ENCODE assay signal across 17 cellular contexts in genomic region chr12:109295764-109296425, GRCh38. TPM values are rescaled to one million over a fixed set of nuclear protein-coding genes. Genes with fewer than 3 reads are reported as not detected.
A peak's percentile ranks its signal among the peaks of the same experiment; 100 is the strongest.
DNase-seq lines count a peak whose midpoint lies in the region; ATAC-seq, FAIRE-seq and TF ChIP-seq lines count a peak whose summit lies in the region.
"Had no signal": no experiment of that assay in that cellular context is flagged by ENCODE, and none has a peak within 500 bp of the region (broad histone marks: within the 10 kb centered on the region; RNA-seq: fewer than 3 reads in every experiment).

No MANE protein-coding gene starts in this region.

- TF ChIP-seq CTCF in bronchial epithelial cell (IDR thresholded peaks at IDR 0.05; ENCODE audit: insufficient read depth, low read length, severe bottlenecking) (no peak), neural progenitor cell (IDR thresholded peaks at IDR 0.05) (no peak)

- H3K4me1 ChIP-seq in neural progenitor cell (peaks cover 16% of the 10 kb centered on the region), aorta (ENCODE audit: control insufficient read depth in 1 of 2, insufficient read depth in 2 of 2, low read length in 2 of 2) (no peaks in the 10 kb centered on the region), right cardiac atrium (ENCODE audit: control insufficient read depth, insufficient read depth, low read length) (no peaks in the 10 kb centered on the region)
- H3K4me1 ChIP-seq: BLaER1, Caco-2 had no signal

- no peak overlapping the region for H3K27ac ChIP-seq in neural progenitor cell
- H3K27ac ChIP-seq in aorta (ENCODE audit: low read depth in 1 of 2, low read length in 2 of 2) = no peak overlapping the region
- H3K27ac ChIP-seq in right cardiac atrium (ENCODE audit: low read length) = no peak overlapping the region
- H3K27ac ChIP-seq: BLaER1, HL-60 had no signal

- no peaks in the 10 kb centered on the region for H4K20me1 ChIP-seq in neural progenitor cell (ENCODE audit: low read depth)
- H4K20me1 ChIP-seq: BLaER1 had no signal

- H3K36me3 ChIP-seq in bronchial epithelial cell (ENCODE audit: control insufficient read depth, insufficient read depth, low read length) (no peaks in the 10 kb centered on the region), neural progenitor cell (no peaks in the 10 kb centered on the region), aorta (ENCODE audit: control insufficient read depth in 1 of 2, insufficient read depth in 2 of 2, low read length in 1 of 2) (no peaks in the 10 kb centered on the region)
- H3K36me3 ChIP-seq: BLaER1 had no signal

- H3K9me3 ChIP-seq in neural progenitor cell (ENCODE audit: low read depth) (no peaks in the 10 kb centered on the region), aorta (ENCODE audit: control insufficient read depth, low read length) (no peaks in the 10 kb centered on the region), right cardiac atrium (ENCODE audit: control insufficient read depth, low read length) (no peaks in the 10 kb centered on the region)
- H3K9me3 ChIP-seq: BLaER1, Caco-2 had no signal

- H3K9me3 Mint-ChIP-seq in activated naive CD4-positive, alpha-beta T cell treated with anti-CD3 and anti-CD28 coated beads, Interleukin-2, amount 10 ng/mL, durations not matched to agents 7 days and 5 days = no peaks in the 10 kb centered on the region
- no peaks in the 10 kb centered on the region for H3K9me3 Mint-ChIP-seq in neural progenitor cell
- H3K9me3 Mint-ChIP-seq: CD8-positive, alpha-beta memory T cell had no signal

- H2AFZ ChIP-seq in neural progenitor cell (replicated peaks) = no peak overlapping the region

- H3K79me2 ChIP-seq in neural progenitor cell (ENCODE audit: low read depth) = no peaks in the 10 kb centered on the region

- peak; percentile 28 for FAIRE-seq in bronchial epithelial cell (lab: Jason Lieb, UNC)
- FAIRE-seq: GM19239 had no signal

- ATAC-seq in aorta (ENCODE audit: low FRiP score) (no peak), right cardiac atrium (no peak)

- H3K4me2 ChIP-seq in neural progenitor cell = no peak overlapping the region
- H3K4me2 ChIP-seq: BLaER1 had no signal

- H3K9ac ChIP-seq in neural progenitor cell = no peak overlapping the region
- H3K9ac ChIP-seq: BLaER1 had no signal

- CTCF ChIA-PET in activated naive CD4-positive, alpha-beta T cell treated with anti-CD3 and anti-CD28 coated beads, Interleukin-2, amount 10 ng/mL, durations not matched to agents 7 days and 5 days (lab: Charles Lee) = no interaction called here

- no peaks in the 10 kb centered on the region for H3K36me3 Mint-ChIP-seq in activated naive CD4-positive, alpha-beta T cell treated with anti-CD3 and anti-CD28 coated beads, Interleukin-2, amount 10 ng/mL, durations not matched to agents 7 days and 5 days
- no peaks in the 10 kb centered on the region for H3K36me3 Mint-ChIP-seq in neural progenitor cell
- H3K36me3 Mint-ChIP-seq: CD8-positive, alpha-beta memory T cell had no signal

- peak; percentile 13 for DNase-seq in activated naive CD4-positive, alpha-beta T cell treated with anti-CD3 and anti-CD28 coated beads, Interleukin-2, amount 10 ng/mL, durations not matched to agents 7 days and 5 days
- no peak for DNase-seq in activated naive CD4-positive, alpha-beta T cell (lab: John Stamatoyannopoulos, UW)
- DNase-seq in bronchial epithelial cell (ENCODE audit: low read depth) (no peak), neural progenitor cell (ENCODE audit: low spot score) (no peak), aorta (peak; percentile 33 to 39), KBM-7 (no peak), right cardiac atrium (no peak)
- DNase-seq: 8988T; AML-193; Caco-2; CD8-positive, alpha-beta memory T cell; GF-D8; GOT3; HCEC 1CT had no signal

- in situ Hi-C loops in KBM-7 (cut with MboI; ENCODE audit: low pct_unique_long_range_greater_than_20kb, low sequenced_read_pairs) = no loop called here

- H3K4me3 Mint-ChIP-seq in activated naive CD4-positive, alpha-beta T cell treated with anti-CD3 and anti-CD28 coated beads, Interleukin-2, amount 10 ng/mL, durations not matched to agents 7 days and 5 days = no peak overlapping the region
- H3K4me3 Mint-ChIP-seq in neural progenitor cell = no peak overlapping the region
- H3K4me3 Mint-ChIP-seq: CD8-positive, alpha-beta memory T cell had no signal

- no peaks in the 10 kb centered on the region for H3K4me1 Mint-ChIP-seq in activated naive CD4-positive, alpha-beta T cell treated with anti-CD3 and anti-CD28 coated beads, Interleukin-2, amount 10 ng/mL, durations not matched to agents 7 days and 5 days
- H3K4me1 Mint-ChIP-seq in neural progenitor cell = peaks cover 18% of the 10 kb centered on the region
- H3K4me1 Mint-ChIP-seq: CD8-positive, alpha-beta memory T cell had no signal

- intact Hi-C loops in aorta (cut with DNase I) = no loop called here
- intact Hi-C loops in right cardiac atrium (cut with DNase I) = no loop called here

- peaks cover 22% of the 10 kb centered on the region for H3F3A ChIP-seq in neural progenitor cell (ENCODE audit: low read depth)

- WGBS in aorta, 2 donors = 73 to 82% methylated on average over 13 of the region's 13 CpGs
- 79% methylated on average over 13 of the region's 13 CpGs for WGBS in right cardiac atrium

- peak overlapping the region; percentile 52 for H3K27ac Mint-ChIP-seq in activated naive CD4-positive, alpha-beta T cell treated with anti-CD3 and anti-CD28 coated beads, Interleukin-2, amount 10 ng/mL, durations not matched to agents 7 days and 5 days
- peak overlapping the region; percentile 85 for H3K27ac Mint-ChIP-seq in neural progenitor cell
- H3K27ac Mint-ChIP-seq: CD8-positive, alpha-beta memory T cell had no signal

- H3K4me3 ChIP-seq in bronchial epithelial cell (ENCODE audit: low read depth, low read length) (no peak overlapping the region), neural progenitor cell (no peak overlapping the region), aorta (ENCODE audit: low read length in 2 of 2) (no peak overlapping the region), right cardiac atrium (ENCODE audit: low read length) (no peak overlapping the region)
- H3K4me3 ChIP-seq: BLaER1 had no signal

- peaks cover 46% of the 10 kb centered on the region for H3K27me3 Mint-ChIP-seq in activated naive CD4-positive, alpha-beta T cell treated with anti-CD3 and anti-CD28 coated beads, Interleukin-2, amount 10 ng/mL, durations not matched to agents 7 days and 5 days
- H3K27me3 Mint-ChIP-seq in neural progenitor cell (ENCODE audit: insufficient read depth, low read depth) = peaks cover 10% of the 10 kb centered on the region

- H3K27me3 ChIP-seq in bronchial epithelial cell (ENCODE audit: control insufficient read depth, insufficient read depth, low read length) (peaks cover 2% of the 10 kb centered on the region), neural progenitor cell (no peaks in the 10 kb centered on the region), aorta (ENCODE audit: control insufficient read depth in 1 of 2, insufficient read depth in 2 of 2, low read length in 1 of 2) (no peaks in the 10 kb centered on the region), right cardiac atrium (ENCODE audit: control insufficient read depth, insufficient read depth) (no peaks in the 10 kb centered on the region)

RNA-seq across cellular contexts. Expression of gene FOXN4, which starts 13.2 kb away (rescaled TPM):
- not detected in 2 replicates for total RNA-seq in bronchial epithelial cell
- total RNA-seq in neural progenitor cell (ENCODE audit: low replicate concordance) = 0.25 TPM in 1 of 2 replicates, not detected in the other
- total RNA-seq in aorta = not detected
- polyA plus RNA-seq in aorta = not detected
- not detected for total RNA-seq in right cardiac atrium
- not detected for polyA plus RNA-seq in right cardiac atrium
- total RNA-seq: CD8-positive, alpha-beta memory T cell had no signal
- polyA plus RNA-seq: CD8-positive, alpha-beta memory T cell had no signal

RNA-seq across cellular contexts. Expression of gene MYO1H, which starts 51.8 kb away (rescaled TPM):
- 0.13 TPM in 1 of 2 replicates, not detected in the other for total RNA-seq in bronchial epithelial cell
- total RNA-seq in neural progenitor cell (ENCODE audit: low replicate concordance) = not detected in 2 replicates
- total RNA-seq in aorta = not detected
- polyA plus RNA-seq in aorta = not detected
- under 1 TPM; 0.31 to 0.88 (median 0.51) TPM for total RNA-seq in right cardiac atrium
- polyA plus RNA-seq in right cardiac atrium = 0.09 TPM
- total RNA-seq: CD8-positive, alpha-beta memory T cell had no signal
- polyA plus RNA-seq: CD8-positive, alpha-beta memory T cell had no signal

Comparison
In these comparisons a context has a peak if more than half of its experiments do, and no peak if none do; other contexts are left out.
1. DNase-seq: peak in activated naive CD4-positive, alpha-beta T cell treated with anti-CD3 and anti-CD28 coated beads, Interleukin-2, amount 10 ng/mL, durations not matched to agents 7 days and 5 days (single experiment) and aorta (2 of 2); none in activated naive CD4-positive, alpha-beta T cell (0 of 4), bronchial epithelial cell (single experiment), neural progenitor cell (single experiment), KBM-7 (single experiment) and right cardiac atrium (0 of 3).